Comparison of ENCODE assay signal across 15 cellular contexts in the genomic region with DNA sequence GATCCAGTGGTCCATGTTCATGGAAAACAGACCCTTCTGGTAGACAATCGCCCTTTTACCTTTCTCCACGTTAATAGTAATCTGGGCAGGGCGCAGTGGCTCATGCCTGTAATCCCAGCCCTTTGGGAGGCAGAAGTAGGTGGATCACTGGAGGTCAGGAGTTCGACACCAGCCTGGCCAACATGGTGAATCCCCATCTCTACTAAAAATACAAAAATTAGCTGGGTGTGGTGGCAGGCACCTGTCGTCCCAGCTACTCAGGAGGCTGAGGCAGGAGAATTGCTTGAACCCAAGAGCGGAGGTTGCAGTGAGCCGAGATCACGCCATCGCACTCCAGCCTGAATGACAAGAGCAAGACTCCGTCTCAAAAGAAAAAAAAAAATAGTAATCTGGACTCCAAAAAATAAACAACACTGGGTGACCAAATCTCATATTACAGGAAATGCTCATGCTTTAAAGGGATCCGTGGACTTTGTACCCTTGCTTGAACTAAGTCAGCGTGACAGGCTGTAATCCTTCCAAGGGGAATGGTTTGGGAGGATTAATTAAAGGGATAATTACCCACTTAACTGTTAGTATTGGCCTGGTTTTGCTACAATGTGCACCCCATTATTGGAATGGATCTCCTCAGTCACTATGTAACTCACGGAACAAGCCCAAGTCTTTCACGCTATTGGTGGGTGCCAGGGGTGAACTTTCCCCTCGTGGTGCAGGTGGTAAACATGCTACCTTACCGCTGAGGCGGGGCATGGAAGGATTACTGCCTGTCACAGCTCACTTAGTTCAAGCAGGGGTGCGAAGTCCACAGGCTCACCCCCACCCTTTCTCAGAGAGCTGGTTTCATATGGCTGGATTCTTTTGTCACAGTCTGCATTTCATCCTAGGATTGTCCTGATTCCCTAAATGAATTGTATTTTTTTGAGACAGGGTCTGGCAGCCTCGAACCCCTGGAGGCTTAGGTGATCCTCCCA. TPM values are rescaled to one million over a fixed set of nuclear protein-coding genes. Genes with fewer than 3 reads are reported as not detected.
A peak's percentile ranks its signal among the peaks of the same experiment; 100 is the strongest.
DNase-seq lines count a peak whose midpoint lies in the region; ATAC-seq and TF ChIP-seq lines count a peak whose summit lies in the region.
"Had no signal": no experiment of that assay in that cellular context is flagged by ENCODE, and none has a peak within 500 bp of the region (broad histone marks: within the 10 kb centered on the region; RNA-seq: fewer than 3 reads in every experiment).

No MANE protein-coding gene starts in this region.

- no peaks in the 10 kb centered on the region for H3K9me3 Mint-ChIP-seq in WTC11
- H3K9me3 Mint-ChIP-seq: activated T-cell treated with anti-CD3 and anti-CD28 coated beads, Interleukin-2, amount 50 U/mL, for 24 hours had no signal

- in situ Hi-C loops in ACHN (cut with HindIII; ENCODE audit: low pct_ligation_motif_present, low pct_unique_long_range_greater_than_20kb, low sequenced_read_pairs): no loop called here

- intact Hi-C loops in mucosa of descending colon (cut with DNase I, micrococcal nuclease): no loop called here

- H3K36me3 ChIP-seq in mucosa of descending colon (ENCODE audit: low read depth): no peaks in the 10 kb centered on the region
- H3K36me3 ChIP-seq: thoracic aorta had no signal

- H3K4me3 Mint-ChIP-seq in WTC11: no peak overlapping the region
- H3K4me3 Mint-ChIP-seq: activated CD4-positive, alpha-beta T cell treated with anti-CD3 and anti-CD28 coated beads for 36 hours; activated T-cell treated with anti-CD3 and anti-CD28 coated beads, Interleukin-2, amount 50 U/mL, for 24 hours had no signal

- CTCF ChIA-PET in WTC11 (lab: Charles Lee): interaction anchor here (1.0 to 2.5 kb wide), 8 partner anchors 25 to 258 kb away, joined by 3 to 21 read pairs (median 12); no protein-coding TSS in a partner anchor

- H3K36me3 Mint-ChIP-seq in WTC11: no peaks in the 10 kb centered on the region

- ATAC-seq in WTC11: no peak
- ATAC-seq in mucosa of descending colon: peak; percentile 97

- no peaks in the 10 kb centered on the region for H3K27me3 Mint-ChIP-seq in WTC11 (ENCODE audit: low read depth)
- H3K27me3 Mint-ChIP-seq: activated CD4-positive, alpha-beta T cell treated with anti-CD3 and anti-CD28 coated beads for 36 hours; activated T-cell treated with anti-CD3 and anti-CD28 coated beads, Interleukin-2, amount 50 U/mL, for 24 hours had no signal

- no peaks in the 10 kb centered on the region for H3K9me3 ChIP-seq in mucosa of descending colon
- H3K9me3 ChIP-seq: thoracic aorta had no signal

- no peak overlapping the region for H3K27ac Mint-ChIP-seq in WTC11
- H3K27ac Mint-ChIP-seq: activated CD4-positive, alpha-beta T cell treated with anti-CD3 and anti-CD28 coated beads for 36 hours; activated T-cell treated with anti-CD3 and anti-CD28 coated beads, Interleukin-2, amount 50 U/mL, for 24 hours had no signal

- H3K4me3 ChIP-seq in mucosa of descending colon: no peak overlapping the region
- H3K4me3 ChIP-seq: thoracic aorta had no signal

- POLR2A ChIA-PET in WTC11 (lab: Charles Lee): no interaction called here

- peak; percentile 41 for DNase-seq in ACHN
- DNase-seq in HuH-7 (ENCODE audit: low spot score): peak; percentile 73
- no peak for DNase-seq in WTC11 (ENCODE audit: low spot score)
- DNase-seq in mucosa of descending colon: peak; percentile 80 to 90 (median 86)
- no peak for DNase-seq in activated naive CD4-positive, alpha-beta T cell treated with Interleukin-2 at 50 U/mL for 16 hours
- DNase-seq in NCI-H187 (lab: John Stamatoyannopoulos, UW): no peak
- no peak for DNase-seq in NCI-H2227 (lab: John Stamatoyannopoulos, UW; ENCODE audit: unreplicated experiment)
- DNase-seq in ureter (ENCODE audit: low spot score): no peak
- DNase-seq: activated CD4-positive, alpha-beta T cell treated with anti-CD3 and anti-CD28 coated beads for 36 hours; activated T-cell treated with anti-CD3 and anti-CD28 coated beads, Interleukin-2, amount 50 U/mL, for 24 hours; hippocampal formation had no signal

- TF ChIP-seq CTCF in WTC11 (IDR thresholded peaks at IDR 0.05) (no peak), mucosa of descending colon (IDR thresholded peaks at IDR 0.05) (no peak)

- peaks cover 18% of the 10 kb centered on the region for H3K4me1 ChIP-seq in mucosa of descending colon (ENCODE audit: low read depth)

- H3K4me1 Mint-ChIP-seq in WTC11: peaks cover 40% of the 10 kb centered on the region

TF ChIP-seq in WTC11, 78 proteins besides CTCF, POLR2A, EP300 and RAD21:
- TF ChIP-seq ZNF396 (CRISPR knock-in tag; IDR thresholded peaks at IDR 0.05; ENCODE audit: borderline replicate concordance): no peak
- TF ChIP-seq GABPB1 (CRISPR knock-in tag; IDR thresholded peaks at IDR 0.05): peak; percentile 88
- no peak for TF ChIP-seq ESRRA (CRISPR knock-in tag; IDR thresholded peaks at IDR 0.05; ENCODE audit: borderline replicate concordance)
- TF ChIP-seq, protein P1, sequence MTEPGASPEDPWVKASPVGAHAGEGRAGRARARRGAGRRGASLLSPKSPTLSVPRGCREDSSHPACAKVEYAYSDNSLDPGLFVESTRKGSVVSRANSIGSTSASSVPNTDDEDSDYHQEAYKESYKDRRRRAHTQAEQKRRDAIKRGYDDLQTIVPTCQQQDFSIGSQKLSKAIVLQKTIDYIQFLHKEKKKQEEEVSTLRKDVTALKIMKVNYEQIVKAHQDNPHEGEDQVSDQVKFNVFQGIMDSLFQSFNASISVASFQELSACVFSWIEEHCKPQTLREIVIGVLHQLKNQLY (CRISPR knock-in tag; IDR thresholded peaks at IDR 0.05): no peak
- TF ChIP-seq JAZF1 (CRISPR knock-in tag; IDR thresholded peaks at IDR 0.05): no peak
- TF ChIP-seq ZNF671 (CRISPR knock-in tag; IDR thresholded peaks at IDR 0.05): no peak

RNA-seq across cellular contexts. Expression of a gene that starts 36.7 kb away (rescaled TPM):
- total RNA-seq in WTC11 (2021) (0.30 to 0.59 TPM (median 0.39 TPM) in 3 replicates), mucosa of descending colon (1 to 10 TPM in 1 of 3 donors, under 1 TPM in 2; 0.80 to 3.6 (median 0.95) TPM), ureter (not detected)
- total RNA-seq: activated CD4-positive, alpha-beta T cell treated with anti-CD3 and anti-CD28 coated beads for 36 hours; Daoy; MCF 10A; omental fat pad; thoracic aorta had no signal

Comparison
In these comparisons a context has a peak if more than half of its experiments do, and no peak if none do; other contexts are left out.
1. DNase-seq: peak in ACHN (single experiment), HuH-7 (single experiment) and mucosa of descending colon (3 of 3); none in WTC11 (single experiment), activated naive CD4-positive, alpha-beta T cell treated with Interleukin-2 at 50 U/mL for 16 hours (single experiment), NCI-H187 (0 of 2), NCI-H2227 (single experiment) and ureter (single experiment).